1 cellular context compared by ENCODE assay signal in the genomic region with DNA sequence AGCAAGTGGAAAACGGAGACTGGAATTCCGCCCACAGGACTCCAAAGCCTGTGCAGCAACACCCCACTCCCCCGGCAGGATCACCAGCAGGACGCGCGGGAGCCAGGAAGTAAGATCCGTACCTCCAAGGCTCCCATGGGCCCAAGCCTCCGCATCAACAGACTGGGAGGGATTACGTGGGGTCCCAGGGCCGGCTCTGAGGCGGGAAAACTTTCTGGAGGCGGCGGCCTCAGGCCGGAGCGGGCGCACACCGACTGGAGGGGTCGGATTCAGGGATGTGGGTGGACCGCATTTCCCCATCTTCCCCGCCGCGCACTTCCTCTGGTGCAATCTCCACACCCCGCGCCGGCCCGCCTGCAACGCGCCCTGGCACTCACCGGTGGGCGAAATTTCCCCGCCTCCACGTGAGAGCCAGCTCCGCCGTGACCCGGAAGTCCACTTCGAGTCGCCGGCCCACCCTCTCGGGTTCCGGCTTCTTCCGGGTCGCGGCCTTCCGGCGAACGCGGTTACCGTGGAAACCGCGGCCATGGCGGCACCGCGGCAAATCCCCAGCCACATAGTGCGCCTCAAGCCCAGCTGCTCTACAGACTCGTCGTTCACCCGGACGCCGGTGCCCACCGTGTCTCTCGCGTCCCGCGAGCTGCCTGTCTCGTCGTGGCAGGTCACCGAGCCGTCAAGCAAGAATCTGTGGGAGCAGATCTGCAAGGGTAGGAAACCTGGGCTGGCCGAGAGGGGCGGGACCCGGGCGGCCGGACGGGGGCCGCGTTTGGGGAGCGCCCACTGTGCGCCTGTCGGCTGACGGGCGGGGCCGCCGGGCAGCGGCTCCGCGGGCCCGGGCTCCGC.
TF ChIP-seq lines count a peak whose summit lies in the region.

A gene with protein sequence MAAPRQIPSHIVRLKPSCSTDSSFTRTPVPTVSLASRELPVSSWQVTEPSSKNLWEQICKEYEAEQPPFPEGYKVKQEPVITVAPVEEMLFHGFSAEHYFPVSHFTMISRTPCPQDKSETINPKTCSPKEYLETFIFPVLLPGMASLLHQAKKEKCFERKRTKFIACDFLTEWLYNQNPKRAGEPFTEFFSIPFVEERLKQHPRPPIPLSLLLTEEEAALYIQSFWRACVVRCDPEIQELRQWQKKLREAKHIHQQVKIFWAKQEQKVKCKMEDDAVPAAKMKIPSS (plus strand): TSS at position 491 of the 843 bp plus-strand sequence. CDS start 36 bp downstream, at position 527.
A gene with protein sequence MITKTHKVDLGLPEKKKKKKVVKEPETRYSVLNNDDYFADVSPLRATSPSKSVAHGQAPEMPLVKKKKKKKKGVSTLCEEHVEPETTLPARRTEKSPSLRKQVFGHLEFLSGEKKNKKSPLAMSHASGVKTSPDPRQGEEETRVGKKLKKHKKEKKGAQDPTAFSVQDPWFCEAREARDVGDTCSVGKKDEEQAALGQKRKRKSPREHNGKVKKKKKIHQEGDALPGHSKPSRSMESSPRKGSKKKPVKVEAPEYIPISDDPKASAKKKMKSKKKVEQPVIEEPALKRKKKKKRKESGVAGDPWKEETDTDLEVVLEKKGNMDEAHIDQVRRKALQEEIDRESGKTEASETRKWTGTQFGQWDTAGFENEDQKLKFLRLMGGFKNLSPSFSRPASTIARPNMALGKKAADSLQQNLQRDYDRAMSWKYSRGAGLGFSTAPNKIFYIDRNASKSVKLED (minus strand): TSS at position 447 of the 843 bp plus-strand sequence. CDS start 3,192 bp downstream, outside the sequence.

TF ChIP-seq in HEK293, 187 proteins besides CTCF, POLR2A, EP300 and RAD21 (continued from another document and continues in another):
- no peak for TF ChIP-seq ZNF221 (tag by site-specific recombination; IDR thresholded peaks at IDR 0.05; ENCODE audit: borderline replicate concordance)
- peak; percentile 88 for TF ChIP-seq ZNF600 (tag by site-specific recombination; IDR thresholded peaks at IDR 0.05)
- peak; percentile 90 for TF ChIP-seq ZEB2 (tag by site-specific recombination; IDR thresholded peaks at IDR 0.05)
- TF ChIP-seq ZNF707 (tag by site-specific recombination; IDR thresholded peaks at IDR 0.05) = no peak
- TF ChIP-seq ZNF341 (tag by site-specific recombination; IDR thresholded peaks at IDR 0.05; ENCODE audit: low read depth) = peak; percentile 42; the same call in 1 of the 2 replicates
- TF ChIP-seq REPIN1 (tag by site-specific recombination; IDR thresholded peaks at IDR 0.05; ENCODE audit: low read depth) = no peak
- TF ChIP-seq SP2 (tag by site-specific recombination; IDR thresholded peaks at IDR 0.05) = peak; percentile 95
- TF ChIP-seq, protein P1, sequence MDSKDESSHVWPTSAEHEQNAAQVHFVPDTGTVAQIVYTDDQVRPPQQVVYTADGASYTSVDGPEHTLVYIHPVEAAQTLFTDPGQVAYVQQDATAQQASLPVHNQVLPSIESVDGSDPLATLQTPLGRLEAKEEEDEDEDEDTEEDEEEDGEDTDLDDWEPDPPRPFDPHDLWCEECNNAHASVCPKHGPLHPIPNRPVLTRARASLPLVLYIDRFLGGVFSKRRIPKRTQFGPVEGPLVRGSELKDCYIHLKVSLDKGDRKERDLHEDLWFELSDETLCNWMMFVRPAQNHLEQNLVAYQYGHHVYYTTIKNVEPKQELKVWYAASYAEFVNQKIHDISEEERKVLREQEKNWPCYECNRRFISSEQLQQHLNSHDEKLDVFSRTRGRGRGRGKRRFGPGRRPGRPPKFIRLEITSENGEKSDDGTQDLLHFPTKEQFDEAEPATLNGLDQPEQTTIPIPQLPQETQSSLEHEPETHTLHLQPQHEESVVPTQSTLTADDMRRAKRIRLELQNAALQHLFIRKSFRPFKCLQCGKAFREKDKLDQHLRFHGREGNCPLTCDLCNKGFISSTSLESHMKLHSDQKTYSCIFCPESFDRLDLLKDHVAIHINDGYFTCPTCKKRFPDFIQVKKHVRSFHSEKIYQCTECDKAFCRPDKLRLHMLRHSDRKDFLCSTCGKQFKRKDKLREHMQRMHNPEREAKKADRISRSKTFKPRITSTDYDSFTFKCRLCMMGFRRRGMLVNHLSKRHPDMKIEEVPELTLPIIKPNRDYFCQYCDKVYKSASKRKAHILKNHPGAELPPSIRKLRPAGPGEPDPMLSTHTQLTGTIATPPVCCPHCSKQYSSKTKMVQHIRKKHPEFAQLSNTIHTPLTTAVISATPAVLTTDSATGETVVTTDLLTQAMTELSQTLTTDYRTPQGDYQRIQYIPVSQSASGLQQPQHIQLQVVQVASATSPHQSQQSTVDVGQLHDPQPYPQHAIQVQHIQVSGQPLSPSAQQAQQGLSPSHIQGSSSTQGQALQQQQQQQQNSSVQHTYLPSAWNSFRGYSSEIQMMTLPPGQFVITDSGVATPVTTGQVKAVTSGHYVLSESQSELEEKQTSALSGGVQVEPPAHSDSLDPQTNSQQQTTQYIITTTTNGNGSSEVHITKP (tag by site-specific recombination; IDR thresholded peaks at IDR 0.05) = peak; percentile 41
- TF ChIP-seq ZNF843 (tag by site-specific recombination; IDR thresholded peaks at IDR 0.05) = peak; percentile 60
- TF ChIP-seq KLF9 (tag by site-specific recombination; IDR thresholded peaks at IDR 0.05; ENCODE audit: low read depth) = peak; percentile 89
- TF ChIP-seq ZNF391 (tag by site-specific recombination; IDR thresholded peaks at IDR 0.05; ENCODE audit: borderline replicate concordance, low read depth) = peak; percentile 47; the same call in 1 of the 2 replicates
- no peak for TF ChIP-seq ZNF214 (tag by site-specific recombination; IDR thresholded peaks at IDR 0.05; ENCODE audit: borderline replicate concordance)
- peak; percentile 49 for TF ChIP-seq ZIC2 (tag by site-specific recombination; IDR thresholded peaks at IDR 0.05)
- TF ChIP-seq MYNN (tag by site-specific recombination; IDR thresholded peaks at IDR 0.05; ENCODE audit: borderline replicate concordance) = peak; percentile 22; the same call in 1 of the 2 replicates
- no peak for TF ChIP-seq ZSCAN30 (tag by site-specific recombination; IDR thresholded peaks at IDR 0.05)
- TF ChIP-seq KLF7 (tag by site-specific recombination; IDR thresholded peaks at IDR 0.05; ENCODE audit: borderline replicate concordance) = peak; percentile 67
- no peak for TF ChIP-seq ZNF48 (tag by site-specific recombination; IDR thresholded peaks at IDR 0.05)
- TF ChIP-seq ZNF658 (tag by site-specific recombination; IDR thresholded peaks at IDR 0.05) = no peak
- no peak for TF ChIP-seq ZNF202 (tag by site-specific recombination; IDR thresholded peaks at IDR 0.05; ENCODE audit: borderline replicate concordance)
- TF ChIP-seq, protein P2, sequence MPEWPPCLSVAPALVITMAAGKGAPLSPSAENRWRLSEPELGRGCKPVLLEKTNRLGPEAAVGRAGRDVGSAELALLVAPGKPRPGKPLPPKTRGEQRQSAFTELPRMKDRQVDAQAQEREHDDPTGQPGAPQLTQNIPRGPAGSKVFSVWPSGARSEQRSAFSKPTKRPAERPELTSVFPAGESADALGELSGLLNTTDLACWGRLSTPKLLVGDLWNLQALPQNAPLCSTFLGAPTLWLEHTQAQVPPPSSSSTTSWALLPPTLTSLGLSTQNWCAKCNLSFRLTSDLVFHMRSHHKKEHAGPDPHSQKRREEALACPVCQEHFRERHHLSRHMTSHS (tag by site-specific recombination; IDR thresholded peaks at IDR 0.05) = no peak
- TF ChIP-seq, protein P3, sequence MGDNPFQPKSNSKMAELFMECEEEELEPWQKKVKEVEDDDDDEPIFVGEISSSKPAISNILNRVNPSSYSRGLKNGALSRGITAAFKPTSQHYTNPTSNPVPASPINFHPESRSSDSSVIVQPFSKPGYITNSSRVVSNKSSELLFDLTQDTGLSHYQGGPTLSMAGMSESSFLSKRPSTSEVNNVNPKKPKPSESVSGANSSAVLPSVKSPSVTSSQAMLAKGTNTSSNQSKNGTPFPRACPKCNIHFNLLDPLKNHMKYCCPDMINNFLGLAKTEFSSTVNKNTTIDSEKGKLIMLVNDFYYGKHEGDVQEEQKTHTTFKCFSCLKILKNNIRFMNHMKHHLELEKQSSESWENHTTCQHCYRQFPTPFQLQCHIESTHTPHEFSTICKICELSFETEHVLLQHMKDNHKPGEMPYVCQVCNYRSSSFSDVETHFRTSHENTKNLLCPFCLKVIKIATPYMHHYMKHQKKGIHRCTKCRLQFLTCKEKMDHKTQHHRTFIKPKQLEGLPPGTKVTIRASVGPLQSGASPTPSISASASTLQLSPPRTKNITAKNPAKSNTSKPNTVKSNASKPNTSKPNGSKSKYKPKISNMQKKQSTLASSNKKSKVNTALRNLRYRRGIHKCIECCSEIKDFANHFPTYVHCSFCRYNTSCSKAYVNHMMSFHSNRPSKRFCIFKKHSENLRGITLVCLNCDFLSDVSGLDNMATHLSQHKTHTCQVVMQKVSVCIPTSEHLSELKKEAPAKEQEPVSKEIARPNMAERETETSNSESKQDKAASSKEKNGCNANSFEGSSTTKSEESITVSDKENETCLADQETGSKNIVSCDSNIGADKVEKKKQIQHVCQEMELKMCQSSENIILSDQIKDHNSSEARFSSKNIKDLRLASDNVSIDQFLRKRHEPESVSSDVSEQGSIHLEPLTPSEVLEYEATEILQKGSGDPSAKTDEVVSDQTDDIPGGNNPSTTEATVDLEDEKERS (tag by site-specific recombination; IDR thresholded peaks at IDR 0.05) = no peak
- TF ChIP-seq ZNF777 (tag by site-specific recombination; IDR thresholded peaks at IDR 0.05; ENCODE audit: borderline replicate concordance) = no peak
- TF ChIP-seq ZBTB17 (tag by site-specific recombination; IDR thresholded peaks at IDR 0.05) = peak; percentile 80; the same call in 1 of the 2 replicates
- 0 out of 2 replicates have a peak, but pooled peaks have one; percentile 23 for TF ChIP-seq ZNF561 (tag by site-specific recombination; IDR thresholded peaks at IDR 0.05; ENCODE audit: borderline replicate concordance)
- no peak for TF ChIP-seq ZFP37 (tag by site-specific recombination; IDR thresholded peaks at IDR 0.05)
- no peak for TF ChIP-seq ZNF837 (tag by site-specific recombination; IDR thresholded peaks at IDR 0.05)
- TF ChIP-seq ZNF2 (tag by site-specific recombination; IDR thresholded peaks at IDR 0.05) = peak; percentile 53
- TF ChIP-seq ZNF571 (tag by site-specific recombination; IDR thresholded peaks at IDR 0.05) = no peak
- no peak for TF ChIP-seq ZNF791 (tag by site-specific recombination; IDR thresholded peaks at IDR 0.05)
- TF ChIP-seq GLIS1 (tag by site-specific recombination; IDR thresholded peaks at IDR 0.05) = peak; percentile 53
- no peak for TF ChIP-seq ZNF549 (tag by site-specific recombination; IDR thresholded peaks at IDR 0.05)
- no peak for TF ChIP-seq ZNF223 (tag by site-specific recombination; IDR thresholded peaks at IDR 0.05)
- TF ChIP-seq, protein P4, sequence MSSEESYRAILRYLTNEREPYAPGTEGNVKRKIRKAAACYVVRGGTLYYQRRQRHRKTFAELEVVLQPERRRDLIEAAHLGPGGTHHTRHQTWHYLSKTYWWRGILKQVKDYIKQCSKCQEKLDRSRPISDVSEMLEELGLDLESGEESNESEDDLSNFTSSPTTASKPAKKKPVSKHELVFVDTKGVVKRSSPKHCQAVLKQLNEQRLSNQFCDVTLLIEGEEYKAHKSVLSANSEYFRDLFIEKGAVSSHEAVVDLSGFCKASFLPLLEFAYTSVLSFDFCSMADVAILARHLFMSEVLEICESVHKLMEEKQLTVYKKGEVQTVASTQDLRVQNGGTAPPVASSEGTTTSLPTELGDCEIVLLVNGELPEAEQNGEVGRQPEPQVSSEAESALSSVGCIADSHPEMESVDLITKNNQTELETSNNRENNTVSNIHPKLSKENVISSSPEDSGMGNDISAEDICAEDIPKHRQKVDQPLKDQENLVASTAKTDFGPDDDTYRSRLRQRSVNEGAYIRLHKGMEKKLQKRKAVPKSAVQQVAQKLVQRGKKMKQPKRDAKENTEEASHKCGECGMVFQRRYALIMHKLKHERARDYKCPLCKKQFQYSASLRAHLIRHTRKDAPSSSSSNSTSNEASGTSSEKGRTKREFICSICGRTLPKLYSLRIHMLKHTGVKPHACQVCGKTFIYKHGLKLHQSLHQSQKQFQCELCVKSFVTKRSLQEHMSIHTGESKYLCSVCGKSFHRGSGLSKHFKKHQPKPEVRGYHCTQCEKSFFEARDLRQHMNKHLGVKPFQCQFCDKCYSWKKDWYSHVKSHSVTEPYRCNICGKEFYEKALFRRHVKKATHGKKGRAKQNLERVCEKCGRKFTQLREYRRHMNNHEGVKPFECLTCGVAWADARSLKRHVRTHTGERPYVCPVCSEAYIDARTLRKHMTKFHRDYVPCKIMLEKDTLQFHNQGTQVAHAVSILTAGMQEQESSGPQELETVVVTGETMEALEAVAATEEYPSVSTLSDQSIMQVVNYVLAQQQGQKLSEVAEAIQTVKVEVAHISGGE (tag by site-specific recombination; conservative IDR thresholded peaks at IDR 0.05; ENCODE audit: low read depth) = peak; percentile 97
- TF ChIP-seq, protein P5, sequence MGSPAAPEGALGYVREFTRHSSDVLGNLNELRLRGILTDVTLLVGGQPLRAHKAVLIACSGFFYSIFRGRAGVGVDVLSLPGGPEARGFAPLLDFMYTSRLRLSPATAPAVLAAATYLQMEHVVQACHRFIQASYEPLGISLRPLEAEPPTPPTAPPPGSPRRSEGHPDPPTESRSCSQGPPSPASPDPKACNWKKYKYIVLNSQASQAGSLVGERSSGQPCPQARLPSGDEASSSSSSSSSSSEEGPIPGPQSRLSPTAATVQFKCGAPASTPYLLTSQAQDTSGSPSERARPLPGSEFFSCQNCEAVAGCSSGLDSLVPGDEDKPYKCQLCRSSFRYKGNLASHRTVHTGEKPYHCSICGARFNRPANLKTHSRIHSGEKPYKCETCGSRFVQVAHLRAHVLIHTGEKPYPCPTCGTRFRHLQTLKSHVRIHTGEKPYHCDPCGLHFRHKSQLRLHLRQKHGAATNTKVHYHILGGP (tag by site-specific recombination; IDR thresholded peaks at IDR 0.05) = no peak
- TF ChIP-seq ZNF626 (tag by site-specific recombination; IDR thresholded peaks at IDR 0.05) = no peak
- peak; percentile 91 for TF ChIP-seq SP3 (tag by site-specific recombination; IDR thresholded peaks at IDR 0.05)
- TF ChIP-seq, protein P6, sequence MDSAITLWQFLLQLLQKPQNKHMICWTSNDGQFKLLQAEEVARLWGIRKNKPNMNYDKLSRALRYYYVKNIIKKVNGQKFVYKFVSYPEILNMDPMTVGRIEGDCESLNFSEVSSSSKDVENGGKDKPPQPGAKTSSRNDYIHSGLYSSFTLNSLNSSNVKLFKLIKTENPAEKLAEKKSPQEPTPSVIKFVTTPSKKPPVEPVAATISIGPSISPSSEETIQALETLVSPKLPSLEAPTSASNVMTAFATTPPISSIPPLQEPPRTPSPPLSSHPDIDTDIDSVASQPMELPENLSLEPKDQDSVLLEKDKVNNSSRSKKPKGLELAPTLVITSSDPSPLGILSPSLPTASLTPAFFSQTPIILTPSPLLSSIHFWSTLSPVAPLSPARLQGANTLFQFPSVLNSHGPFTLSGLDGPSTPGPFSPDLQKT (IDR thresholded peaks at IDR 0.05; ENCODE audit: borderline replicate concordance, low read depth, low read length) = peak; percentile 13; the same call in 1 of the 2 replicates
- TF ChIP-seq ZNF266 (tag by site-specific recombination; IDR thresholded peaks at IDR 0.05; ENCODE audit: low read depth) = no peak
- TF ChIP-seq ZNF140 (tag by site-specific recombination; IDR thresholded peaks at IDR 0.05) = no peak
- no peak for TF ChIP-seq ZNF747 (tag by site-specific recombination; IDR thresholded peaks at IDR 0.05)
- no peak for TF ChIP-seq ZNF433 (tag by site-specific recombination; IDR thresholded peaks at IDR 0.05; ENCODE audit: low read depth)
